In the genomic region with DNA sequence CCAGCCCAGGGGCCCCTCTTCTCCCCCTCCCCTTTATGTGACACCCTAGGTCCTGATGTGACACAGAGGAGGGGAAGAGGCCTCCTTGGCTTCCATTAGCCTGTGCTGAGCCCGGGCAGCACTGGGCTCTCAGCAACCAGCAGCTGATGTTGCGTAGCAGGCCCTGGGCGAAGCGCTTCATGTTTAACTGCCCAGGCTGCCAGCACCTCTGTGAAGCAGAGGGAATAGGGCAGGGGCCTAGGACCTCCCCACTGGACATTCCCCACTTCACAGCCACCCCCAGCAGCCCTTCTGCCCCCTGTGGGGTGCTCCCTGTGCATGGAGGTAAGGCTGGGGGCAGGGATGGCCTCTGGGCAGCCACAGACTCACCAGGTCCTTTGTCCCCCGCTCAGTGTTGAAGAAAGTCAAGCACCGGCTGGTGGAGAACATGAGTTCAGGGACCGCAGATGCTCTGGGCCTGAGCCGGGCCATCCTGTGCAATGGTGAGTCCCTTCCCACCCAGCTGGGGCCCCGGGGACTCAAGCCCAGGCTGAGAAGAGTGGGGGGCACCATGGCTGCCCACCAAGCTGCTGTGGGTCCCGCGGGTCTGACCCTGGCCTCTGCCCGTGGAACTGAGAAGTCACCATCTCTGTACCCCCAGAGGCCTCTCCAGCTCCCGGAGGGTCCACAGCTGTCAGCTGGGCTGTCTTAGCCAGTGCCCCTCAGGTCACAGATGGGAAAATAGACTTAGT, we compare ENCODE assay signal across 19 cellular contexts. TPM values are rescaled to one million over a fixed set of nuclear protein-coding genes. Genes with fewer than 3 reads are reported as not detected.
DNase-seq lines count a peak whose midpoint lies in the region; ATAC-seq and TF ChIP-seq lines count a peak whose summit lies in the region.
"Had no signal": no experiment of that assay in that cellular context is flagged by ENCODE, and none has a peak within 500 bp of the region (broad histone marks: within the 10 kb centered on the region; RNA-seq: fewer than 3 reads in every experiment).

No MANE protein-coding gene starts in this region.

- H3K9ac ChIP-seq in KMS-11 (peak overlapping the region; percentile 38; the same call in 1 of the 2 replicates), subcutaneous abdominal adipose tissue (ENCODE audit: low read length in 5 of 5) (peak overlapping the region in 1 of 5 donors; percentile 31)

- ATAC-seq in left colon (peak; percentile 3), GM21515 (IDR thresholded peaks at IDR 0.05; ENCODE audit: unreplicated experiment) (no peak)
- ATAC-seq in stimulated activated naive CD8-positive, alpha-beta T cell treated with anti-CD3 and anti-CD28 coated beads, Interleukin-15, Interleukin-2, amounts not matched to agents 100 U/mL and 50 U/mL, for 24 hours = no peak
- ATAC-seq in stimulated activated memory B cell treated with anti-CD40 and anti-IgM and Interleukin-4, amounts not matched to agents 10 μg/mL and 1 μg/mL and 100 μg/mL, for 72 hours = no peak

- H3K4me1 ChIP-seq in KMS-11 (ENCODE audit: low read depth, poor library complexity, severe bottlenecking) (peaks cover 22% of the 10 kb centered on the region), subcutaneous abdominal adipose tissue (ENCODE audit: control insufficient read depth in 5 of 5, insufficient read depth in 5 of 5, low read length in 5 of 5) (peaks cover 0 to 35% (median 24%) of the 10 kb centered on the region in 5 donors)
- H3K4me1 ChIP-seq: pancreas had no signal

- H3K4me3 ChIP-seq in KMS-11 (IDR thresholded peaks at IDR 0.05; ENCODE audit: insufficient read depth, low read depth, low read length) (no peak overlapping the region), coronary artery (peak overlapping the region; percentile 37), subcutaneous abdominal adipose tissue (ENCODE audit: low read depth in 1 of 5, low read length in 5 of 5) (no peak overlapping the region)
- H3K4me3 ChIP-seq: pancreas, PC-9, smooth muscle cell had no signal

- H3K4me2 ChIP-seq in KMS-11 = peak overlapping the region; percentile 90; the same call in 1 of the 2 replicates
- H3K4me2 ChIP-seq: PC-9, smooth muscle cell had no signal

- no peaks in the 10 kb centered on the region for H3K9me3 Mint-ChIP-seq in stimulated activated memory B cell treated with anti-CD40 and anti-IgM and Interleukin-4, amounts not matched to agents 10 μg/mL and 1 μg/mL and 100 μg/mL, for 72 hours
- H3K9me3 Mint-ChIP-seq: activated T-cell treated with anti-CD3 and anti-CD28 coated beads, Interleukin-2, amount 50 U/mL, for 24 hours; H9 had no signal

- H2AFZ ChIP-seq in KMS-11 (ENCODE audit: low read depth) = peak overlapping the region; percentile 56
- H2AFZ ChIP-seq: PC-9 had no signal

- H3K4me1 Mint-ChIP-seq in stimulated activated memory B cell treated with anti-CD40 and anti-IgM and Interleukin-4, amounts not matched to agents 10 μg/mL and 1 μg/mL and 100 μg/mL, for 72 hours = no peaks in the 10 kb centered on the region
- H3K4me1 Mint-ChIP-seq: CD4-positive, CD25-positive, alpha-beta regulatory T cell had no signal

- H3K27ac ChIP-seq in KMS-11 = peak overlapping the region; percentile 44
- H3K27ac ChIP-seq in coronary artery = peak overlapping the region; percentile 83 to 99
- peak overlapping the region; percentile 16 for H3K27ac ChIP-seq in subcutaneous abdominal adipose tissue (ENCODE audit: low read depth, low read length)
- H3K27ac ChIP-seq: pancreas, PC-9 had no signal

- intact Hi-C loops in left colon (cut with DNase I, micrococcal nuclease) = no loop called here

- peaks cover 82% of the 10 kb centered on the region for H3K36me3 Mint-ChIP-seq in stimulated activated memory B cell treated with anti-CD40 and anti-IgM and Interleukin-4, amounts not matched to agents 10 μg/mL and 1 μg/mL and 100 μg/mL, for 72 hours

- no peak overlapping the region for H3K27ac Mint-ChIP-seq in stimulated activated memory B cell treated with anti-CD40 and anti-IgM and Interleukin-4, amounts not matched to agents 10 μg/mL and 1 μg/mL and 100 μg/mL, for 72 hours
- H3K27ac Mint-ChIP-seq: activated naive CD8-positive, alpha-beta T cell; activated T-cell treated with anti-CD3 and anti-CD28 coated beads, Interleukin-2, amount 50 U/mL, for 24 hours; H9 had no signal

- TF ChIP-seq CTCF in KMS-11 (conservative IDR thresholded peaks at IDR 0.05; ENCODE audit: low read depth, low read length) = no peak
- TF ChIP-seq CTCF in coronary artery (IDR thresholded peaks at IDR 0.05) = no peak

- no peaks in the 10 kb centered on the region for H3K36me3 ChIP-seq in KMS-11 (ENCODE audit: insufficient read depth)
- peaks cover 0 to 82% (median 52%) of the 10 kb centered on the region in 5 donors for H3K36me3 ChIP-seq in subcutaneous abdominal adipose tissue (ENCODE audit: control insufficient read depth in 5 of 5, insufficient read depth in 5 of 5, low read length in 5 of 5)

- H4K20me1 ChIP-seq in KMS-11 (ENCODE audit: insufficient read depth) = no peaks in the 10 kb centered on the region

- H3K27me3 Mint-ChIP-seq in stimulated activated memory B cell treated with anti-CD40 and anti-IgM and Interleukin-4, amounts not matched to agents 10 μg/mL and 1 μg/mL and 100 μg/mL, for 72 hours = no peaks in the 10 kb centered on the region
- H3K27me3 Mint-ChIP-seq: activated naive CD8-positive, alpha-beta T cell; activated T-cell treated with anti-CD3 and anti-CD28 coated beads, Interleukin-2, amount 50 U/mL, for 24 hours; CD4-positive, CD25-positive, alpha-beta regulatory T cell had no signal

- H3K4me3 Mint-ChIP-seq in stimulated activated memory B cell treated with anti-CD40 and anti-IgM and Interleukin-4, amounts not matched to agents 10 μg/mL and 1 μg/mL and 100 μg/mL, for 72 hours = no peak overlapping the region
- H3K4me3 Mint-ChIP-seq: activated naive CD8-positive, alpha-beta T cell; activated T-cell treated with anti-CD3 and anti-CD28 coated beads, Interleukin-2, amount 50 U/mL, for 24 hours; CD4-positive, CD25-positive, alpha-beta regulatory T cell; H9 had no signal

- no peaks in the 10 kb centered on the region for H3K9me3 ChIP-seq in subcutaneous abdominal adipose tissue (ENCODE audit: control insufficient read depth in 5 of 5, low read length in 5 of 5)
- H3K9me3 ChIP-seq: pancreas had no signal

- H3K27me3 ChIP-seq in KMS-11 (ENCODE audit: insufficient read depth, low read depth) (no peaks in the 10 kb centered on the region), subcutaneous abdominal adipose tissue (ENCODE audit: control insufficient read depth in 5 of 5, insufficient read depth in 4 of 5, low read length in 5 of 5) (no peaks in the 10 kb centered on the region)
- H3K27me3 ChIP-seq: pancreas had no signal

- H3K79me2 ChIP-seq in KMS-11 (ENCODE audit: insufficient read depth, low read depth) = no peaks in the 10 kb centered on the region

- no peak for DNase-seq in coronary artery (ENCODE audit: low spot score)
- DNase-seq in left colon = no peak
- no peak for DNase-seq in stimulated activated naive CD8-positive, alpha-beta T cell treated with anti-CD3 and anti-CD28 coated beads, Interleukin-15, Interleukin-2, amounts not matched to agents 100 U/mL and 50 U/mL, for 24 hours
- no peak for DNase-seq in middle frontal gyrus (ENCODE audit: extremely low spot score, low spot score)
- DNase-seq: activated CD4-positive, alpha-beta T cell treated with anti-CD3 and anti-CD28 coated beads, Interleukin-2, amount 50 U/mL, for 4 hours; activated T-cell treated with anti-CD3 and anti-CD28 coated beads, Interleukin-2, amount 50 U/mL, for 24 hours; CD4-positive, CD25-positive, alpha-beta regulatory T cell; effector CD4-positive, alpha-beta T cell; H9; NCI-H1105 treated with DMSO at 0.1 percent for 48 hours; NCI-H69; PC-9 had no signal

RNA-seq across cellular contexts. Expression of a gene that starts 11.6 kb away (rescaled TPM):
- total RNA-seq in left colon = 10 to 100 TPM; 34.3 to 40.4 TPM

RNA-seq across cellular contexts. Expression of a gene that starts 15.2 kb away (rescaled TPM):
- not detected for total RNA-seq in left colon
- total RNA-seq: CD4-positive, CD25-positive, alpha-beta regulatory T cell; PC-9; smooth muscle cell had no signal

RNA-seq across cellular contexts. Expression of a gene that starts 41.7 kb away (rescaled TPM):
- 10 to 100 TPM; 61.2 to 84.6 TPM for total RNA-seq in left colon

Comparison
In these comparisons a context has a peak if more than half of its experiments do, and no peak if none do; other contexts are left out.
1. H3K27ac ChIP-seq: peak in every context shown above with its lines; median percentile 91 in coronary artery; 44 in KMS-11; 16 in subcutaneous abdominal adipose tissue.